1 cellular context compared by ENCODE assay signal in the genomic region with DNA sequence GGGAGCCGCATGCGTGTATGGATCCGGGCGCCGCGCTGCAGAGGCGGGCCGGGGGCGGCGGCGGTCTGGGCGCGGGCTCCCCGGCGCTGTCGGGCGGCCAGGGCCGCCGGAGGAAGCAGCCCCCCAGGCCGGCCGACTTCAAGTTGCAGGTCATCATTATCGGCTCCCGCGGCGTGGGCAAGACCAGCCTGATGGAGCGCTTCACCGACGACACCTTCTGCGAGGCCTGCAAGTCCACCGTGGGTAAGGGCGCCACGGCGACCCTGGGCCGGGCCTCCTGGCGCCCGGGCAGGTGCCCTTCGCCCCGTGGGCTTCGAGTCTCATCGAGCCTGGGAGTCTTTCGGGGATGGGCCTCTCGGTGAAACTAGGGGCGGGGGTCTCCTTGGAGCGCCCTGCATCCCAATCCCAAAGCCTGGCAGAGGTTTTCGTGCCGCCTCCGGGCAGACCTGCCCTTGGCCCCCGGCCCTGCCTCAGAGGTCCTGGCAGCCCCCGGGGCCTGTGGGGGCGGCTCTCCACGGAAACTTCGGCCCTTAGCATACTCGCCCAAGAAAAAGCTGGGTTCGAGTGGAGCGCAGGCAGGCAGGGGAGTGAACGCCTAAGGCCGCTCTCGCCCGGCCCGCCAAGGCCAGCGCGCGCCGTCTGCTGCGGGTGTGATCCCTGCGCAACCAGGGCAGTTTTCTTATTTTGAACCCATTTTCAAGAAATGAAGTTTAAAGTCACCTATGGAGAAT.
A peak's percentile ranks its signal among the peaks of the same experiment; 100 is the strongest.
TF ChIP-seq lines count a peak whose summit lies in the region.

No MANE protein-coding gene starts in this region.

TF ChIP-seq in K562, 482 proteins besides CTCF, POLR2A, EP300 and RAD21 (continued from another document):
- TF ChIP-seq, protein P1, sequence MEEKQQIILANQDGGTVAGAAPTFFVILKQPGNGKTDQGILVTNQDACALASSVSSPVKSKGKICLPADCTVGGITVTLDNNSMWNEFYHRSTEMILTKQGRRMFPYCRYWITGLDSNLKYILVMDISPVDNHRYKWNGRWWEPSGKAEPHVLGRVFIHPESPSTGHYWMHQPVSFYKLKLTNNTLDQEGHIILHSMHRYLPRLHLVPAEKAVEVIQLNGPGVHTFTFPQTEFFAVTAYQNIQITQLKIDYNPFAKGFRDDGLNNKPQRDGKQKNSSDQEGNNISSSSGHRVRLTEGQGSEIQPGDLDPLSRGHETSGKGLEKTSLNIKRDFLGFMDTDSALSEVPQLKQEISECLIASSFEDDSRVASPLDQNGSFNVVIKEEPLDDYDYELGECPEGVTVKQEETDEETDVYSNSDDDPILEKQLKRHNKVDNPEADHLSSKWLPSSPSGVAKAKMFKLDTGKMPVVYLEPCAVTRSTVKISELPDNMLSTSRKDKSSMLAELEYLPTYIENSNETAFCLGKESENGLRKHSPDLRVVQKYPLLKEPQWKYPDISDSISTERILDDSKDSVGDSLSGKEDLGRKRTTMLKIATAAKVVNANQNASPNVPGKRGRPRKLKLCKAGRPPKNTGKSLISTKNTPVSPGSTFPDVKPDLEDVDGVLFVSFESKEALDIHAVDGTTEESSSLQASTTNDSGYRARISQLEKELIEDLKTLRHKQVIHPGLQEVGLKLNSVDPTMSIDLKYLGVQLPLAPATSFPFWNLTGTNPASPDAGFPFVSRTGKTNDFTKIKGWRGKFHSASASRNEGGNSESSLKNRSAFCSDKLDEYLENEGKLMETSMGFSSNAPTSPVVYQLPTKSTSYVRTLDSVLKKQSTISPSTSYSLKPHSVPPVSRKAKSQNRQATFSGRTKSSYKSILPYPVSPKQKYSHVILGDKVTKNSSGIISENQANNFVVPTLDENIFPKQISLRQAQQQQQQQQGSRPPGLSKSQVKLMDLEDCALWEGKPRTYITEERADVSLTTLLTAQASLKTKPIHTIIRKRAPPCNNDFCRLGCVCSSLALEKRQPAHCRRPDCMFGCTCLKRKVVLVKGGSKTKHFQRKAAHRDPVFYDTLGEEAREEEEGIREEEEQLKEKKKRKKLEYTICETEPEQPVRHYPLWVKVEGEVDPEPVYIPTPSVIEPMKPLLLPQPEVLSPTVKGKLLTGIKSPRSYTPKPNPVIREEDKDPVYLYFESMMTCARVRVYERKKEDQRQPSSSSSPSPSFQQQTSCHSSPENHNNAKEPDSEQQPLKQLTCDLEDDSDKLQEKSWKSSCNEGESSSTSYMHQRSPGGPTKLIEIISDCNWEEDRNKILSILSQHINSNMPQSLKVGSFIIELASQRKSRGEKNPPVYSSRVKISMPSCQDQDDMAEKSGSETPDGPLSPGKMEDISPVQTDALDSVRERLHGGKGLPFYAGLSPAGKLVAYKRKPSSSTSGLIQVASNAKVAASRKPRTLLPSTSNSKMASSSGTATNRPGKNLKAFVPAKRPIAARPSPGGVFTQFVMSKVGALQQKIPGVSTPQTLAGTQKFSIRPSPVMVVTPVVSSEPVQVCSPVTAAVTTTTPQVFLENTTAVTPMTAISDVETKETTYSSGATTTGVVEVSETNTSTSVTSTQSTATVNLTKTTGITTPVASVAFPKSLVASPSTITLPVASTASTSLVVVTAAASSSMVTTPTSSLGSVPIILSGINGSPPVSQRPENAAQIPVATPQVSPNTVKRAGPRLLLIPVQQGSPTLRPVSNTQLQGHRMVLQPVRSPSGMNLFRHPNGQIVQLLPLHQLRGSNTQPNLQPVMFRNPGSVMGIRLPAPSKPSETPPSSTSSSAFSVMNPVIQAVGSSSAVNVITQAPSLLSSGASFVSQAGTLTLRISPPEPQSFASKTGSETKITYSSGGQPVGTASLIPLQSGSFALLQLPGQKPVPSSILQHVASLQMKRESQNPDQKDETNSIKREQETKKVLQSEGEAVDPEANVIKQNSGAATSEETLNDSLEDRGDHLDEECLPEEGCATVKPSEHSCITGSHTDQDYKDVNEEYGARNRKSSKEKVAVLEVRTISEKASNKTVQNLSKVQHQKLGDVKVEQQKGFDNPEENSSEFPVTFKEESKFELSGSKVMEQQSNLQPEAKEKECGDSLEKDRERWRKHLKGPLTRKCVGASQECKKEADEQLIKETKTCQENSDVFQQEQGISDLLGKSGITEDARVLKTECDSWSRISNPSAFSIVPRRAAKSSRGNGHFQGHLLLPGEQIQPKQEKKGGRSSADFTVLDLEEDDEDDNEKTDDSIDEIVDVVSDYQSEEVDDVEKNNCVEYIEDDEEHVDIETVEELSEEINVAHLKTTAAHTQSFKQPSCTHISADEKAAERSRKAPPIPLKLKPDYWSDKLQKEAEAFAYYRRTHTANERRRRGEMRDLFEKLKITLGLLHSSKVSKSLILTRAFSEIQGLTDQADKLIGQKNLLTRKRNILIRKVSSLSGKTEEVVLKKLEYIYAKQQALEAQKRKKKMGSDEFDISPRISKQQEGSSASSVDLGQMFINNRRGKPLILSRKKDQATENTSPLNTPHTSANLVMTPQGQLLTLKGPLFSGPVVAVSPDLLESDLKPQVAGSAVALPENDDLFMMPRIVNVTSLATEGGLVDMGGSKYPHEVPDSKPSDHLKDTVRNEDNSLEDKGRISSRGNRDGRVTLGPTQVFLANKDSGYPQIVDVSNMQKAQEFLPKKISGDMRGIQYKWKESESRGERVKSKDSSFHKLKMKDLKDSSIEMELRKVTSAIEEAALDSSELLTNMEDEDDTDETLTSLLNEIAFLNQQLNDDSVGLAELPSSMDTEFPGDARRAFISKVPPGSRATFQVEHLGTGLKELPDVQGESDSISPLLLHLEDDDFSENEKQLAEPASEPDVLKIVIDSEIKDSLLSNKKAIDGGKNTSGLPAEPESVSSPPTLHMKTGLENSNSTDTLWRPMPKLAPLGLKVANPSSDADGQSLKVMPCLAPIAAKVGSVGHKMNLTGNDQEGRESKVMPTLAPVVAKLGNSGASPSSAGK (IDR thresholded peaks at IDR 0.05) = peak; percentile 33; the same call in 1 of the 2 replicates
- no peak for TF ChIP-seq SRSF1 (IDR thresholded peaks at IDR 0.05; ENCODE audit: low read depth, low read length)
- peak; percentile 48; the same call in 1 of the 2 replicates for TF ChIP-seq KAT7 (CRISPR knock-in tag; IDR thresholded peaks at IDR 0.05; ENCODE audit: borderline replicate concordance)
- TF ChIP-seq SRSF3 (IDR thresholded peaks at IDR 0.05; ENCODE audit: insufficient read depth, low read length) = no peak
- TF ChIP-seq FOS (IDR thresholded peaks at IDR 0.05; ENCODE audit: extremely low read depth, insufficient read length) = no peak
- TF ChIP-seq, protein P2, sequence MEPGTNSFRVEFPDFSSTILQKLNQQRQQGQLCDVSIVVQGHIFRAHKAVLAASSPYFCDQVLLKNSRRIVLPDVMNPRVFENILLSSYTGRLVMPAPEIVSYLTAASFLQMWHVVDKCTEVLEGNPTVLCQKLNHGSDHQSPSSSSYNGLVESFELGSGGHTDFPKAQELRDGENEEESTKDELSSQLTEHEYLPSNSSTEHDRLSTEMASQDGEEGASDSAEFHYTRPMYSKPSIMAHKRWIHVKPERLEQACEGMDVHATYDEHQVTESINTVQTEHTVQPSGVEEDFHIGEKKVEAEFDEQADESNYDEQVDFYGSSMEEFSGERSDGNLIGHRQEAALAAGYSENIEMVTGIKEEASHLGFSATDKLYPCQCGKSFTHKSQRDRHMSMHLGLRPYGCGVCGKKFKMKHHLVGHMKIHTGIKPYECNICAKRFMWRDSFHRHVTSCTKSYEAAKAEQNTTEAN (CRISPR knock-in tag; IDR thresholded peaks at IDR 0.05) = no peak
- TF ChIP-seq FOXA3 (CRISPR knock-in tag; conservative IDR thresholded peaks at IDR 0.05 in 1 of 2, IDR thresholded peaks at IDR 0.05 in 1 of 2) = no peak
- TF ChIP-seq, protein P3, sequence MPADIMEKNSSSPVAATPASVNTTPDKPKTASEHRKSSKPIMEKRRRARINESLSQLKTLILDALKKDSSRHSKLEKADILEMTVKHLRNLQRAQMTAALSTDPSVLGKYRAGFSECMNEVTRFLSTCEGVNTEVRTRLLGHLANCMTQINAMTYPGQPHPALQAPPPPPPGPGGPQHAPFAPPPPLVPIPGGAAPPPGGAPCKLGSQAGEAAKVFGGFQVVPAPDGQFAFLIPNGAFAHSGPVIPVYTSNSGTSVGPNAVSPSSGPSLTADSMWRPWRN (IDR thresholded peaks at IDR 0.05; ENCODE audit: low read depth) = no peak
